ENCODE assay signal across 1 cellular context in genomic region chr3:49685846-49686245, GRCh38.
A peak's percentile ranks its signal among the peaks of the same experiment; 100 is the strongest.
TF ChIP-seq lines count a peak whose summit lies in the region.

No MANE protein-coding gene starts in this region.

TF ChIP-seq in K562, 482 proteins besides CTCF, POLR2A, EP300 and RAD21:
- TF ChIP-seq POLR2G (IDR thresholded peaks at IDR 0.05; ENCODE audit: low read depth, low read length), result peak; percentile 45
TF ChIP-seq in K562: peak in this region for 1; not testable (repeated sequence) for 481.
